12 cellular contexts compared by ENCODE assay signal in the genomic region with DNA sequence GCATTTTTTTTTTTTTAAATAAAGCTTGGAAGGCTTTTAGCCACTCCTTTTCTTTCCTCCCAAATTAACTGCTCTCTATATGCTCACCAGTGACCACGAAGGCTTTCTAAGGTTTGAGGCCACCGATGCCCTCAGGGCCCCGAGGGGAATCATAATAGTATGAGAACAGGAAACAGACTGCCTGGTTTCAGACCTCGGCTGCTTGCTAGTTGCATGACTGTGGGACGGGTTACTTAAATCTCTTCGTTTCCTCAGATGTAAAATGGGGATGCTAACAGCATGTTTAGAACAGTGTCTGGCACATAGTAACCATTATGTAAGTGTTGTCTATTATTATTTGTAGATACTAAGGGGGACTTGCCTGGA. TPM values are rescaled to one million over a fixed set of nuclear protein-coding genes. Genes with fewer than 3 reads are reported as not detected.
DNase-seq lines count a peak whose midpoint lies in the region; ATAC-seq, FAIRE-seq and TF ChIP-seq lines count a peak whose summit lies in the region.
"Had no signal": no experiment of that assay in that cellular context is flagged by ENCODE, and none has a peak within 500 bp of the region (broad histone marks: within the 10 kb centered on the region; RNA-seq: fewer than 3 reads in every experiment).

No MANE protein-coding gene starts in this region.

- ATAC-seq in GM21576 (IDR thresholded peaks at IDR 0.05; ENCODE audit: unreplicated experiment): peak; percentile 56
- ATAC-seq: effector memory CD8-positive, alpha-beta T cell had no signal

- no peak overlapping the region for H3K27ac Mint-ChIP-seq in immature natural killer cell
- H3K27ac Mint-ChIP-seq: effector memory CD8-positive, alpha-beta T cell; memory B cell had no signal

- TF ChIP-seq CTCF in KMS-11 (conservative IDR thresholded peaks at IDR 0.05; ENCODE audit: low read depth, low read length): no peak
- TF ChIP-seq CTCF in esophagus muscularis mucosa (IDR thresholded peaks at IDR 0.05): no peak
- no peak for TF ChIP-seq CTCF in retinal pigment epithelial cell (conservative IDR thresholded peaks at IDR 0.05; ENCODE audit: low read depth, low read length)

- peak overlapping the region; percentile 42; the same call in 1 of the 2 replicates for H3K9ac ChIP-seq in KMS-11

- H3K9me3 ChIP-seq in esophagus muscularis mucosa (no peaks in the 10 kb centered on the region), small intestine (ENCODE audit: control insufficient read depth, low read depth) (no peaks in the 10 kb centered on the region)

- H3K4me3 ChIP-seq in KMS-11 (IDR thresholded peaks at IDR 0.05; ENCODE audit: insufficient read depth, low read depth, low read length) (no peak overlapping the region), esophagus muscularis mucosa (peak overlapping the region; percentile 35 to 48 (median 43)), retinal pigment epithelial cell (ENCODE audit: low read length) (peak overlapping the region; percentile 31), small intestine (ENCODE audit: low read depth in 1 of 2, low read length in 2 of 2) (no peak overlapping the region)

- peak overlapping the region in 1 of 5 donors; percentile 16 for H3K4me3 Mint-ChIP-seq in immature natural killer cell
- H3K4me3 Mint-ChIP-seq: activated T-cell treated with anti-CD3 and anti-CD28 coated beads, Interleukin-2, amount 50 U/mL, for 4 hours; effector memory CD8-positive, alpha-beta T cell; memory B cell had no signal

- no peak for TF ChIP-seq POLR2A in esophagus muscularis mucosa (IDR thresholded peaks at IDR 0.05; ENCODE audit: low read depth)

- intact Hi-C loops in esophagus muscularis mucosa (cut with DNase I): no loop called here

- H3K36me3 ChIP-seq in KMS-11 (ENCODE audit: insufficient read depth) (no peaks in the 10 kb centered on the region), esophagus muscularis mucosa (no peaks in the 10 kb centered on the region), small intestine (ENCODE audit: control insufficient read depth in 2 of 2, insufficient read depth in 2 of 2, low read length in 2 of 2) (no peaks in the 10 kb centered on the region)

- no peaks in the 10 kb centered on the region for H3K36me3 Mint-ChIP-seq in immature natural killer cell
- H3K36me3 Mint-ChIP-seq: memory B cell had no signal

- H3K4me2 ChIP-seq in KMS-11: peak overlapping the region; percentile 36; the same call in 1 of the 2 replicates

- H3K27me3 Mint-ChIP-seq in immature natural killer cell (ENCODE audit: low read depth in 3 of 3): peaks cover 0 to 6% (median 0%) of the 10 kb centered on the region in 3 donors
- H3K27me3 Mint-ChIP-seq: effector memory CD8-positive, alpha-beta T cell had no signal

- H3K27me3 ChIP-seq in KMS-11 (ENCODE audit: insufficient read depth, low read depth) (no peaks in the 10 kb centered on the region), esophagus muscularis mucosa (no peaks in the 10 kb centered on the region), small intestine (ENCODE audit: control insufficient read depth in 2 of 2, insufficient read depth in 2 of 2, low read length in 2 of 2) (no peaks in the 10 kb centered on the region)

- no peaks in the 10 kb centered on the region for H3K4me1 ChIP-seq in KMS-11 (ENCODE audit: low read depth, poor library complexity, severe bottlenecking)
- peaks cover 0 to 10% (median 7%) of the 10 kb centered on the region in 4 donors for H3K4me1 ChIP-seq in esophagus muscularis mucosa
- no peaks in the 10 kb centered on the region for H3K4me1 ChIP-seq in small intestine (ENCODE audit: control insufficient read depth in 2 of 2, insufficient read depth in 1 of 2, low read depth in 1 of 2, low read length in 1 of 2)

- no peaks in the 10 kb centered on the region for H3K79me2 ChIP-seq in KMS-11 (ENCODE audit: insufficient read depth, low read depth)

- H2AFZ ChIP-seq in KMS-11 (ENCODE audit: low read depth): peak overlapping the region; percentile 41; the same call in 1 of the 2 replicates

- H3K27ac ChIP-seq in KMS-11 (peak overlapping the region; percentile 60), esophagus muscularis mucosa (replicated peaks in 1 of 4) (peak overlapping the region in 1 of 4 donors; percentile 23), small intestine (ENCODE audit: low read depth in 1 of 2, low read length in 1 of 2) (no peak overlapping the region)

- no peaks in the 10 kb centered on the region for H3K4me1 Mint-ChIP-seq in immature natural killer cell
- H3K4me1 Mint-ChIP-seq: memory B cell had no signal

- TF ChIP-seq EP300 in esophagus muscularis mucosa (IDR thresholded peaks at IDR 0.05): no peak

- H4K20me1 ChIP-seq in KMS-11 (ENCODE audit: insufficient read depth): no peaks in the 10 kb centered on the region

- no peaks in the 10 kb centered on the region for H3K9me3 Mint-ChIP-seq in immature natural killer cell
- H3K9me3 Mint-ChIP-seq: activated T-cell treated with anti-CD3 and anti-CD28 coated beads, Interleukin-2, amount 50 U/mL, for 4 hours; effector memory CD8-positive, alpha-beta T cell; memory B cell had no signal

- WGBS in esophagus muscularis mucosa: 22% methylated on average over 6 of the region's 6 CpGs
- 12 to 36% (median 29%) methylated on average over 6 of the region's 6 CpGs for WGBS in small intestine, 3 donors

- no peak for DNase-seq in esophagus muscularis mucosa (ENCODE audit: extremely low spot score)
- DNase-seq in retinal pigment epithelial cell (ENCODE audit: low read depth): no peak
- DNase-seq in AG08396 (ENCODE audit: low spot score): no peak
- no peak for DNase-seq in immature natural killer cell
- DNase-seq in small intestine: no peak
- DNase-seq in AG08395 (ENCODE audit: low spot score): no peak
- DNase-seq: activated T-cell treated with anti-CD3 and anti-CD28 coated beads, Interleukin-2, amount 50 U/mL, for 4 hours; NCI-H226 had no signal

- no peak for FAIRE-seq in small intestine (lab: Jason Lieb, UNC)

RNA-seq across cellular contexts. Expression of a gene that starts 3.6 kb away (rescaled TPM):
- total RNA-seq in esophagus muscularis mucosa: 10 to 100 TPM; 11.4 to 22.8 (median 14.9) TPM
- polyA plus RNA-seq in immature natural killer cell (not detected), small intestine (10 to 100 TPM in 1 of 3 donors, not detected in 2; 14.3 TPM)

Comparison
In these comparisons a context has a peak if more than half of its experiments do, and no peak if none do; other contexts are left out.
1. H3K4me3 ChIP-seq: peak in esophagus muscularis mucosa (4 of 4) and retinal pigment epithelial cell (single experiment); none in KMS-11 (single experiment) and small intestine (0 of 2).